In genomic region chr15:63047792-63048114, GRCh38 we compare ENCODE assay signal across 8 cellular contexts. TPM values are rescaled to one million over a fixed set of nuclear protein-coding genes. Genes with fewer than 3 reads are reported as not detected.
DNase-seq lines count a peak whose midpoint lies in the region; ATAC-seq and TF ChIP-seq lines count a peak whose summit lies in the region.

No MANE protein-coding gene starts in this region.

- TF ChIP-seq POLR2A in gastroesophageal sphincter (IDR thresholded peaks at IDR 0.05): no peak

- TF ChIP-seq CTCF in VCaP (conservative IDR thresholded peaks at IDR 0.05) (no peak), gastroesophageal sphincter (IDR thresholded peaks at IDR 0.05) (no peak)

- no peak for DNase-seq in NCI-H446 (lab: John Stamatoyannopoulos, UW)
- no peak for DNase-seq in central memory CD4-positive, alpha-beta T cell

- ATAC-seq in GM21367 (IDR thresholded peaks at IDR 0.05; ENCODE audit: unreplicated experiment): peak; percentile 4
- ATAC-seq in gastroesophageal sphincter: no peak
- ATAC-seq in GM21390 (IDR thresholded peaks at IDR 0.05; ENCODE audit: unreplicated experiment): no peak
- no peak for ATAC-seq in HG03520 (IDR thresholded peaks at IDR 0.05; ENCODE audit: unreplicated experiment)

- H3K36me3 ChIP-seq in gastroesophageal sphincter: peaks cover 3 to 43% of the 10 kb centered on the region in 2 donors

- H3K4me3 ChIP-seq in gastroesophageal sphincter: peak overlapping the region; percentile 83 to 95
- H3K4me3 ChIP-seq in skin epidermis: peak overlapping the region; percentile 61 to 88 (median 75)

- H3K9me3 ChIP-seq in gastroesophageal sphincter: no peaks in the 10 kb centered on the region

- H3K4me1 ChIP-seq in gastroesophageal sphincter: peaks cover 7 to 80% (median 18%) of the 10 kb centered on the region in 3 donors

- peaks cover 9% of the 10 kb centered on the region for H3K27me3 ChIP-seq in gastroesophageal sphincter

- H3K27ac ChIP-seq in VCaP (peak overlapping the region; percentile 99), gastroesophageal sphincter (peak overlapping the region; percentile 96 to 98 (median 98)), skin epidermis (peak overlapping the region in 20 of 21 experiments; percentile 57 to 90 (median 82))

- WGBS in gastroesophageal sphincter (ENCODE audit: low coverage in 1 of 2), 2 donors: 7 to 11% methylated on average over 3 to 7 of the region's 12 CpGs

- TF ChIP-seq EP300 in gastroesophageal sphincter (IDR thresholded peaks at IDR 0.05): no peak

RNA-seq across cellular contexts. Expression of gene TPM1, which starts 5.2 kb away (rescaled TPM):
- 1,000 to 10,000 TPM; 3,599 to 7,152 (median 6,397) TPM for total RNA-seq in gastroesophageal sphincter
